ENCODE assay signal across 9 cellular contexts in genomic region chr20:62927128-62927705, GRCh38. TPM values are rescaled to one million over a fixed set of nuclear protein-coding genes. Genes with fewer than 3 reads are reported as not detected.
DNase-seq lines count a peak whose midpoint lies in the region; ATAC-seq, FAIRE-seq and TF ChIP-seq lines count a peak whose summit lies in the region.
"Had no signal": no experiment of that assay in that cellular context is flagged by ENCODE, and none has a peak within 500 bp of the region (broad histone marks: within the 10 kb centered on the region; RNA-seq: fewer than 3 reads in every experiment).

No MANE protein-coding gene starts in this region.

- peak overlapping the region; percentile 95 to 97 (median 96) for H3K4me3 ChIP-seq in breast epithelium
- H3K4me3 ChIP-seq in mononuclear cell (ENCODE audit: low read length) = peak overlapping the region; percentile 94
- peak overlapping the region; percentile 75 to 96 for H3K4me3 ChIP-seq in vagina

- intact Hi-C loops in left cardiac atrium (cut with DNase I) (no loop called here), cardiac septum (cut with DNase I) (loop anchor here (1.0 kb wide), 1 partner anchor 10 kb away; no protein-coding TSS in a partner anchor), breast epithelium (cut with DNase I; ENCODE audit: low total_unique reads) (no loop called here), vagina (cut with DNase I) (no loop called here)

- TF ChIP-seq CTCF in breast epithelium (IDR thresholded peaks at IDR 0.05) (no peak), vagina (IDR thresholded peaks at IDR 0.05) (no peak)

- H3K27me3 ChIP-seq in breast epithelium = no peaks in the 10 kb centered on the region
- H3K27me3 ChIP-seq in mononuclear cell (ENCODE audit: insufficient read depth, low read length) = no peaks in the 10 kb centered on the region
- no peaks in the 10 kb centered on the region for H3K27me3 ChIP-seq in vagina

- peaks cover 13 to 41% of the 10 kb centered on the region in 2 donors for H3K4me1 ChIP-seq in breast epithelium
- H3K4me1 ChIP-seq in mononuclear cell (ENCODE audit: insufficient read depth, low read length) = peaks cover 64% of the 10 kb centered on the region
- peaks cover 66% of the 10 kb centered on the region for H3K4me1 ChIP-seq in vagina

- DNase-seq in left cardiac atrium (peak; percentile 7), cardiac septum (ENCODE audit: low spot score) (no peak), breast epithelium (ENCODE audit: low spot score in 2 of 2) (no peak), vagina (ENCODE audit: extremely low spot score in 2 of 2) (no peak), NCI-H226 (no peak), H54 (ENCODE audit: insufficient read length, low spot score) (no peak)
- no peak for DNase-seq in activated CD4-positive, alpha-beta T cell treated with anti-CD3 and anti-CD28 coated beads, Interleukin-2, amount 50 U/mL, for 4 hours

- H3K9me3 ChIP-seq in breast epithelium (no peaks in the 10 kb centered on the region), mononuclear cell (ENCODE audit: low read depth, low read length) (no peaks in the 10 kb centered on the region), vagina (no peaks in the 10 kb centered on the region)

- TF ChIP-seq POLR2A in breast epithelium (IDR thresholded peaks at IDR 0.05) (no peak), vagina (IDR thresholded peaks at IDR 0.05) (no peak), H54 (IDR thresholded peaks at IDR 0.05; ENCODE audit: low read depth, low read length) (no peak)

- peak overlapping the region; percentile 99 for H3K27ac ChIP-seq in breast epithelium
- H3K27ac ChIP-seq in vagina = peak overlapping the region; percentile 96

- H3K36me3 ChIP-seq in breast epithelium = no peaks in the 10 kb centered on the region
- H3K36me3 ChIP-seq in vagina = no peaks in the 10 kb centered on the region

- FAIRE-seq in H54 (lab: Jason Lieb, UNC) = no peak
- FAIRE-seq: colon had no signal

- no peak for ATAC-seq in left cardiac atrium

RNA-seq across cellular contexts. Expression of gene DIDO1, which starts 0.9 kb away (rescaled TPM):
- total RNA-seq in left cardiac atrium = 10 to 100 TPM; 33.8 to 39.1 TPM
- total RNA-seq in cardiac septum = 38.9 TPM
- 10 to 100 TPM; 59.8 to 83.1 (median 64.9) TPM for total RNA-seq in breast epithelium
- 55.1 TPM for total RNA-seq in mononuclear cell
- 58.7 TPM for total RNA-seq in vagina

RNA-seq across cellular contexts. Expression of gene GID8, which starts 10.7 kb away (rescaled TPM):
- total RNA-seq in left cardiac atrium (10 to 100 TPM; 16.8 to 20.2 TPM), cardiac septum (16.4 TPM), breast epithelium (10 to 100 TPM; 30.2 to 36.7 (median 31.8) TPM), mononuclear cell (31.9 TPM), vagina (30.2 TPM)

RNA-seq across cellular contexts. Expression of gene SLC17A9, which starts 25.3 kb away (rescaled TPM):
- 1 to 10 TPM; 2.1 to 5.7 TPM for total RNA-seq in left cardiac atrium
- 1.7 TPM for total RNA-seq in cardiac septum
- 1 to 10 TPM; 2.2 to 4.9 (median 2.7) TPM for total RNA-seq in breast epithelium
- 2.0 TPM for total RNA-seq in mononuclear cell
- 2.5 TPM for total RNA-seq in vagina
